In genomic region chr16:69132424-69133252, GRCh38 we compare ENCODE assay signal across 8 cellular contexts. TPM values are rescaled to one million over a fixed set of nuclear protein-coding genes. Genes with fewer than 3 reads are reported as not detected.
DNase-seq lines count a peak whose midpoint lies in the region; ATAC-seq and TF ChIP-seq lines count a peak whose summit lies in the region.

TSS of gene CHTF8 (minus strand) at chr16:69132588. CDS start at chr16:69121458, 11,130 bp downstream.
TSS of gene UTP4 (plus strand) at chr16:69132649. CDS start at chr16:69133460, 811 bp downstream.

- ATAC-seq in GM19452 (IDR thresholded peaks at IDR 0.05; ENCODE audit: unreplicated experiment) = peak; percentile 93

- H3K4me3 ChIP-seq in CD8-positive, alpha-beta memory T cell (ENCODE audit: low read length) = peak within 1 kb of the TSS; percentile 96
- peak within 1 kb of the TSS; percentile 100 for H3K4me3 ChIP-seq in OCI-LY7 (ENCODE audit: low read depth, low read length, poor library complexity, severe bottlenecking)

- H2AFZ ChIP-seq in OCI-LY7 (ENCODE audit: low read length) = peak within 1 kb of the TSS; percentile 75; the same call in 1 of the 2 replicates

- H3K27me3 ChIP-seq in CD8-positive, alpha-beta memory T cell (ENCODE audit: insufficient read depth, low read length, poor library complexity, severe bottlenecking) = no peaks in the 10 kb centered on the region

- no peaks in the 10 kb centered on the region for H3K9me3 ChIP-seq in CD8-positive, alpha-beta memory T cell (ENCODE audit: low read length)
- no peaks in the 10 kb centered on the region for H3K9me3 ChIP-seq in OCI-LY7 (ENCODE audit: low read length)

- peaks cover 90% of the 10 kb centered on the region for H3K79me2 ChIP-seq in OCI-LY7 (ENCODE audit: insufficient read depth, low read depth, low read length)

- H3K27me3 Mint-ChIP-seq in CD8-positive, alpha-beta memory T cell = no peaks in the 10 kb centered on the region

- H3K9me3 Mint-ChIP-seq in CD8-positive, alpha-beta memory T cell = no peaks in the 10 kb centered on the region

- H3K27ac Mint-ChIP-seq in CD8-positive, alpha-beta memory T cell = peak within 1 kb of the TSS; percentile 93 to 99 (median 95)

- no peaks in the 10 kb centered on the region for H3K9me2 ChIP-seq in OCI-LY7 (ENCODE audit: insufficient read depth, low read length)

- H3K4me3 Mint-ChIP-seq in CD8-positive, alpha-beta memory T cell = peak within 1 kb of the TSS; percentile 91 to 99 (median 94)

- TF ChIP-seq CTCF in OCI-LY7 (conservative IDR thresholded peaks at IDR 0.05; ENCODE audit: low read length) = no peak

- POLR2A ChIA-PET in CD8-positive, alpha-beta memory T cell (lab: Charles Lee) = interaction anchor here (0.6 to 2.1 kb wide), 6 partner anchors 10 to 178 kb away, joined by 3 to 10 read pairs (median 3); partner anchors contain the start of genes SNTB2 and VPS4A
- POLR2A ChIA-PET in OCI-LY7 (lab: Charles Lee) = interaction anchor here (0.6 to 1.9 kb wide), 15 partner anchors 10 to 648 kb away, joined by 3 to 16 read pairs (median 3); no protein-coding TSS in a partner anchor

- peaks cover 6% of the 10 kb centered on the region for H3K36me3 ChIP-seq in CD8-positive, alpha-beta memory T cell (ENCODE audit: insufficient read depth, low read length)
- H3K36me3 ChIP-seq in OCI-LY7 (ENCODE audit: insufficient read depth, low read length) = peaks cover 71% of the 10 kb centered on the region

- peaks cover 37% of the 10 kb centered on the region for H4K20me1 ChIP-seq in OCI-LY7 (ENCODE audit: insufficient read depth, low read length)

- peak within 1 kb of the TSS; percentile 92 for H3K27ac ChIP-seq in CD8-positive, alpha-beta memory T cell (ENCODE audit: low read depth, low read length)
- peak within 1 kb of the TSS; percentile 77 for H3K27ac ChIP-seq in OCI-LY7 (ENCODE audit: low read depth, low read length, poor library complexity, severe bottlenecking)
- peak within 1 kb of the TSS; percentile 82 for H3K27ac ChIP-seq in epithelial cell of prostate

- H3K4me2 ChIP-seq in OCI-LY7 (ENCODE audit: low read length) = peak within 1 kb of the TSS; percentile 98

- no TSS peak for BruUV-seq in OCI-LY7 (replicated peaks; lab: Mats Ljungman, UMichigan)

- peaks cover 0 to 37% (median 9%) of the 10 kb centered on the region in 3 donors for H3K36me3 Mint-ChIP-seq in CD8-positive, alpha-beta memory T cell

- H3K4me1 ChIP-seq in CD8-positive, alpha-beta memory T cell (ENCODE audit: insufficient read depth, low read length) = peaks cover 33% of the 10 kb centered on the region
- peaks cover 27% of the 10 kb centered on the region for H3K4me1 ChIP-seq in OCI-LY7 (ENCODE audit: insufficient read depth, low read length, poor library complexity, severe bottlenecking)

- DNase-seq in CD8-positive, alpha-beta memory T cell = peak; percentile 80 to 89 (median 82)
- DNase-seq in HK-2 (ENCODE audit: unreplicated experiment) (peak; percentile 84), OCI-LY7 (ENCODE audit: low spot score) (peak; percentile 90), activated T-cell treated with anti-CD3 and anti-CD28 coated beads for 1 hour (ENCODE audit: low read depth) (peak; percentile 81), epithelial cell of prostate (ENCODE audit: low read depth, low spot score) (peak; percentile 26), mucosa of gallbladder (ENCODE audit: low spot score) (peak; percentile 82)
- peak; percentile 83 for DNase-seq in stimulated activated CD8-positive, alpha-beta memory T cell treated with anti-CD3 and anti-CD28 coated beads, Interleukin-4, amount 100 ng/mL, for 24 hours (ENCODE audit: low read depth)

- CTCF ChIA-PET in CD8-positive, alpha-beta memory T cell (lab: Charles Lee) = interaction anchor here (0.7 to 2.5 kb wide), 5 partner anchors 9 to 604 kb away, joined by 3 to 13 read pairs (median 4); no protein-coding TSS in a partner anchor
- CTCF ChIA-PET in OCI-LY7 (lab: Charles Lee; ENCODE audit: unreplicated experiment) = interaction anchor here (0.6 to 1.0 kb wide), 7 partner anchors 44 to 642 kb away, joined by 3 to 5 read pairs (median 3); partner anchors contain the start of gene SNTB2

- intact Hi-C loops in OCI-LY7 (cut with micrococcal nuclease; ENCODE audit: unreplicated experiment) = loop anchor here (1.0 to 10.0 kb wide), 3 partner anchors 54 to 598 kb away; partner anchors contain the start of genes TERF2 and ZFP90

- peaks cover 48 to 76% (median 71%) of the 10 kb centered on the region in 3 donors for H3K4me1 Mint-ChIP-seq in CD8-positive, alpha-beta memory T cell

RNA-seq across cellular contexts. Expression of gene CHTF8, which starts in this region (rescaled TPM):
- total RNA-seq in CD8-positive, alpha-beta memory T cell = 100 to 1,000 TPM; 141 to 149 TPM
- 181 TPM for polyA plus RNA-seq in CD8-positive, alpha-beta memory T cell
- total RNA-seq in OCI-LY7 (2014; rRNA removed; shearing (Covaris generic)) = 54.4 and 58.8 TPM in 2 replicates
- total RNA-seq in OCI-LY7 (2022) = 131 and 151 TPM in 2 replicates
- total RNA-seq in mucosa of gallbladder = 98.0 TPM

RNA-seq across cellular contexts. Expression of gene UTP4, which starts in this region (rescaled TPM):
- 100 to 1,000 TPM; 150 to 155 TPM for total RNA-seq in CD8-positive, alpha-beta memory T cell
- polyA plus RNA-seq in CD8-positive, alpha-beta memory T cell = 59.0 TPM
- total RNA-seq in OCI-LY7 (2014; rRNA removed; shearing (Covaris generic)) = 21.1 and 24.9 TPM in 2 replicates
- 61.9 and 67.3 TPM in 2 replicates for total RNA-seq in OCI-LY7 (2022)
- 26.0 TPM for total RNA-seq in mucosa of gallbladder

Comparison
In these comparisons a context has a peak if more than half of its experiments do, and no peak if none do; other contexts are left out.
1. Peak in every context shown above with its lines: DNase-seq, ATAC-seq, H3K4me3 ChIP-seq and H3K27ac ChIP-seq.
2. DNase-seq: peak in every context shown above with its lines; median percentile 90 in OCI-LY7; 84 in HK-2; 83 in stimulated activated CD8-positive, alpha-beta memory T cell treated with anti-CD3 and anti-CD28 coated beads, Interleukin-4, amount 100 ng/mL, for 24 hours; 82 in CD8-positive, alpha-beta memory T cell; 82 in mucosa of gallbladder; 81 in activated T-cell treated with anti-CD3 and anti-CD28 coated beads for 1 hour; 26 in epithelial cell of prostate.